9 cellular contexts compared by ENCODE assay signal in the genomic region with DNA sequence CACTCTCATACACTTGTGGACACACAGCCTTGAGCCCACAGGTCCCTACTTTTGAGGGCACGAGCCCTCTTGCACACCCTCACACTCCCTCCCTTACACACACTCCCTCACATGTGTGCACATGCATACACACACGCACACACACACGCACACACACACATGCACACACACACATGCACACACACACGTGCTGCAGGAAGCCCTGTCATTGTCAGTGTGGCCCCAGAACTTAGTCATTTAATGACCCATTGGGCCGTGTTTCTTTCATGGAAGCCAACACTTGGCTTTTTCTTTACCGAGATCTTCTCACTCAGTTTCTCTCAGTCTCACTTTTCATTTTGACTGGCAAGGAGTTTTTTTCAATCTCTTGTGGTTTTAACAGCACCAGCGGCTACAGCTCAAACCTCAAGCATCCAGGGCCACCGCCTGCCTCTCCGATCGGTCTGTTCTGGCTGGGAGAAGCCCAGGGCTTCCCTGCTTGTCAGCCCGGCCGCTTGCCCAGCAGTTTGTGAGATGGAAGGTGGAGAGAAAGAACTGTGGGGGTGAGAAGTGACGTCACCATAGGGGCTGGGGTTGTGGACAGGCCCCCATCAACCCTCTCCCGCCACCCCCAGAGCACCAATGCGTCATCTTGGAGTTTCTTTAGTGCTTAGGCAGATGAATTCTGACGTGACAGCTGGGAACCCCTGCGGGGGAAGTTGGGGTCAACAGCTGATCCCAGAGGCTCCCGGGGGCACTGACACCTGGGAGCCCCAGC. TPM values are rescaled to one million over a fixed set of nuclear protein-coding genes. Genes with fewer than 3 reads are reported as not detected.
A peak's percentile ranks its signal among the peaks of the same experiment; 100 is the strongest.
DNase-seq lines count a peak whose midpoint lies in the region; ATAC-seq and TF ChIP-seq lines count a peak whose summit lies in the region.
"Had no signal": no experiment of that assay in that cellular context is flagged by ENCODE, and none has a peak within 500 bp of the region (broad histone marks: within the 10 kb centered on the region; RNA-seq: fewer than 3 reads in every experiment).

No MANE protein-coding gene starts in this region.

- no peaks in the 10 kb centered on the region for H3K79me1 ChIP-seq in H9 (ENCODE audit: insufficient read depth, low read depth, low read length, poor library complexity, severe bottlenecking)

- H3K9me3 ChIP-seq in naive thymus-derived CD4-positive, alpha-beta T cell (ENCODE audit: control insufficient read depth in 2 of 3, low read length in 3 of 3), result no peaks in the 10 kb centered on the region
- H3K9me3 ChIP-seq in H9 (ENCODE audit: control insufficient read depth, low read depth, low read length), result no peaks in the 10 kb centered on the region
- H3K9me3 ChIP-seq in body of pancreas, result no peaks in the 10 kb centered on the region

- H3K4me1 Mint-ChIP-seq in naive thymus-derived CD4-positive, alpha-beta T cell, result peaks cover 0 to 19% (median 0%) of the 10 kb centered on the region in 7 donors
- H3K4me1 Mint-ChIP-seq in H9, result peaks cover 12% of the 10 kb centered on the region in 2 experiments

- no peak overlapping the region for H4K8ac ChIP-seq in H9 (replicated peaks; ENCODE audit: insufficient read length, low read depth, low read length)

- POLR2A ChIA-PET in naive thymus-derived CD4-positive, alpha-beta T cell (lab: Charles Lee), result no interaction called here

- H3K14ac ChIP-seq in H9 (ENCODE audit: insufficient read depth, low read length), result no peak overlapping the region

- TF ChIP-seq CTCF in GM13977 (IDR thresholded peaks at IDR 0.05; ENCODE audit: extremely low read depth, insufficient read depth, missing control alignments), result no peak
- TF ChIP-seq CTCF in H9 (conservative IDR thresholded peaks at IDR 0.05), result no peak
- TF ChIP-seq CTCF in body of pancreas (IDR thresholded peaks at IDR 0.05), result no peak

- no peaks in the 10 kb centered on the region for H3K9me3 Mint-ChIP-seq in naive thymus-derived CD4-positive, alpha-beta T cell
- peaks cover 0 to 7% of the 10 kb centered on the region in 2 experiments; a peak in 2 of 5 replicates for H3K9me3 Mint-ChIP-seq in H9
- H3K9me3 Mint-ChIP-seq: dendritic cell treated with granulocyte-macrophage colony-stimulating factor and Interleukin-4, amounts not matched to agents 40 ng/mL and 50 ng/mL, for 4 days had no signal

- H3K36me3 ChIP-seq in naive thymus-derived CD4-positive, alpha-beta T cell (ENCODE audit: control insufficient read depth in 2 of 3, insufficient read depth in 3 of 3, low read length in 3 of 3), result no peaks in the 10 kb centered on the region
- H3K36me3 ChIP-seq in body of pancreas (replicated peaks in 1 of 2; ENCODE audit: insufficient read depth in 1 of 2, low read depth in 2 of 2), result no peaks in the 10 kb centered on the region

- no peak overlapping the region for H3K27ac ChIP-seq in naive thymus-derived CD4-positive, alpha-beta T cell (ENCODE audit: low read depth, low read length)
- H3K27ac ChIP-seq in H9 (ENCODE audit: insufficient read length, low read depth, low read length) (no peak overlapping the region), body of pancreas (no peak overlapping the region)

- no peak overlapping the region for H3T11ph ChIP-seq in H9 (ENCODE audit: low read length)

- H3K4me3 ChIP-seq in naive thymus-derived CD4-positive, alpha-beta T cell (ENCODE audit: low read length), result peak overlapping the region; percentile 39
- H3K4me3 ChIP-seq in body of pancreas, result no peak overlapping the region

- peak; percentile 77 for DNase-seq in GM13977 (ENCODE audit: low spot score)
- peak; percentile 24 for DNase-seq in activated CD4-positive, CD25-positive, alpha-beta regulatory T cell treated with anti-CD3 and anti-CD28 coated beads, Interleukin-2, amount 50 U/mL, for 16 hours (ENCODE audit: low read depth, low spot score)
- DNase-seq in naive thymus-derived CD4-positive, alpha-beta T cell, result peak in 4 of 9 donors; percentile 6 to 76 (median 20)
- DNase-seq in H9, result no peak
- no peak for DNase-seq in NCI-H2107 treated with DMSO at 0.1 percent for 48 hours (lab: John Stamatoyannopoulos, UW; ENCODE audit: unreplicated experiment)
- no peak for DNase-seq in SHP77 (lab: John Stamatoyannopoulos, UW)
- no peak for DNase-seq in body of pancreas

- no peak overlapping the region for H3K18ac ChIP-seq in H9 (ENCODE audit: insufficient read length, low read depth, low read length)

- H2BK12ac ChIP-seq in H9 (ENCODE audit: insufficient read length, low read depth, low read length), result no peak overlapping the region

- no peak overlapping the region for H3K4ac ChIP-seq in H9 (ENCODE audit: low read depth, low read length)

- in situ Hi-C loops in GM13977 (cut with MboI; ENCODE audit: low pct_unique_long_range_greater_than_20kb, low sequenced_read_pairs, unreplicated experiment), result no loop called here

- peaks cover 0 to 2% (median 0%) of the 10 kb centered on the region in 5 donors for H3K27me3 Mint-ChIP-seq in naive thymus-derived CD4-positive, alpha-beta T cell
- H3K27me3 Mint-ChIP-seq in H9 (ENCODE audit: low read depth), result peaks cover 9% of the 10 kb centered on the region
- H3K27me3 Mint-ChIP-seq: dendritic cell treated with granulocyte-macrophage colony-stimulating factor and Interleukin-4, amounts not matched to agents 40 ng/mL and 50 ng/mL, for 4 days had no signal

- no peaks in the 10 kb centered on the region for H3K79me2 ChIP-seq in H9 (ENCODE audit: insufficient read depth, low read length)

- no peaks in the 10 kb centered on the region for H3K27me3 ChIP-seq in naive thymus-derived CD4-positive, alpha-beta T cell (ENCODE audit: control insufficient read depth in 2 of 2, insufficient read depth in 2 of 2, low read length in 2 of 2)
- H3K27me3 ChIP-seq in H9 (ENCODE audit: insufficient read depth, low read length) (no peaks in the 10 kb centered on the region), body of pancreas (no peaks in the 10 kb centered on the region)

- H2BK20ac ChIP-seq in H9 (ENCODE audit: low read depth, low read length, poor library complexity, severe bottlenecking), result no peak overlapping the region

- H2BK15ac ChIP-seq in H9 (ENCODE audit: low read depth, low read length), result no peak overlapping the region

- no peak overlapping the region for H3K9ac ChIP-seq in H9 (ENCODE audit: extremely low read depth, insufficient read length, low read length)

- no peak overlapping the region for H4K5ac ChIP-seq in H9 (ENCODE audit: insufficient read length, low read depth, low read length)

- no peak overlapping the region for H2BK120ac ChIP-seq in H9 (ENCODE audit: low read depth, low read length, poor library complexity, severe bottlenecking)

- H2BK5ac ChIP-seq in H9 (ENCODE audit: insufficient read length, low read length), result no peak overlapping the region

- CTCF ChIA-PET in naive thymus-derived CD4-positive, alpha-beta T cell (lab: Charles Lee), result no interaction called here

- no peak overlapping the region for H2AK5ac ChIP-seq in H9 (ENCODE audit: insufficient read length, low read length)

- no peak overlapping the region for H3K4me2 ChIP-seq in H9 (ENCODE audit: insufficient read depth, insufficient read length, low read length)

- no peaks in the 10 kb centered on the region for H4K20me1 ChIP-seq in H9 (ENCODE audit: control insufficient read depth, insufficient read depth, insufficient read length)

- H3K23me2 ChIP-seq in H9 (ENCODE audit: insufficient read length, low read depth, low read length, poor library complexity, severe bottlenecking), result no peaks in the 10 kb centered on the region

- no peak overlapping the region for H3K4me3 Mint-ChIP-seq in naive thymus-derived CD4-positive, alpha-beta T cell
- no peak overlapping the region for H3K4me3 Mint-ChIP-seq in H9
- H3K4me3 Mint-ChIP-seq: dendritic cell treated with granulocyte-macrophage colony-stimulating factor and Interleukin-4, amounts not matched to agents 40 ng/mL and 50 ng/mL, for 4 days had no signal

- no peak overlapping the region for H2AFZ ChIP-seq in H9 (ENCODE audit: low read length)

- intact Hi-C loops in naive thymus-derived CD4-positive, alpha-beta T cell (cut with micrococcal nuclease), result loop anchor here in 1 of 2 donors (1.0 to 2.0 kb wide), 2 partner anchors 21 to 28 kb away; a partner anchor contains a TSS
- intact Hi-C loops in body of pancreas (cut with DNase I), result no loop called here

- H3K56ac ChIP-seq in H9 (ENCODE audit: insufficient read length, low read depth, low read length), result no peak overlapping the region

- H3K27ac Mint-ChIP-seq in naive thymus-derived CD4-positive, alpha-beta T cell, result no peak overlapping the region
- H3K27ac Mint-ChIP-seq in H9, result no peak overlapping the region
- H3K27ac Mint-ChIP-seq: dendritic cell treated with granulocyte-macrophage colony-stimulating factor and Interleukin-4, amounts not matched to agents 40 ng/mL and 50 ng/mL, for 4 days had no signal

- H3K23ac ChIP-seq in H9 (ENCODE audit: insufficient read length, low read depth, low read length), result no peak overlapping the region

- H3K36me3 Mint-ChIP-seq in naive thymus-derived CD4-positive, alpha-beta T cell, result no peaks in the 10 kb centered on the region
- H3K36me3 Mint-ChIP-seq in H9 (ENCODE audit: insufficient read depth in 1 of 3, low read depth in 3 of 3), result no peaks in the 10 kb centered on the region; a peak in 1 of 7 replicates

- peak; percentile 37 for ATAC-seq in HG02610 (IDR thresholded peaks at IDR 0.05; ENCODE audit: unreplicated experiment)
- ATAC-seq in naive thymus-derived CD4-positive, alpha-beta T cell, result peak; percentile 60
- no peak for ATAC-seq in body of pancreas

- H3K4me1 ChIP-seq in naive thymus-derived CD4-positive, alpha-beta T cell (ENCODE audit: control insufficient read depth in 2 of 2, insufficient read depth in 2 of 2, low read length in 2 of 2), result peaks cover 9 to 18% of the 10 kb centered on the region in 2 donors
- H3K4me1 ChIP-seq in H9 (ENCODE audit: insufficient read depth, low read length) (no peaks in the 10 kb centered on the region), body of pancreas (no peaks in the 10 kb centered on the region)

- no peak for TF ChIP-seq POLR2A in body of pancreas (IDR thresholded peaks at IDR 0.05)

- no peak overlapping the region for H4K91ac ChIP-seq in H9 (ENCODE audit: insufficient read length, low read depth, low read length)

- no CpG with 5 or more reads among the region's 18 CpGs for WGBS in H9 (ENCODE audit: extremely low coverage, insufficient read length, low lambda C conversion rate)
- WGBS in body of pancreas, 2 donors, result 46 to 47% methylated on average over 12 to 18 of the region's 18 CpGs

RNA-seq across cellular contexts. Expression of a gene that starts 15.8 kb away (rescaled TPM):
- 10 to 100 TPM in 1 of 5 experiments, 1 to 10 TPM in 1, under 1 TPM in 1, not detected in 2; 0.56 to 29.3 (median 4.0) TPM for total RNA-seq in naive thymus-derived CD4-positive, alpha-beta T cell
- not detected for polyA plus RNA-seq in naive thymus-derived CD4-positive, alpha-beta T cell
- 2.9 and 3.2 TPM in 2 replicates for total RNA-seq in H9 (2021)
- total RNA-seq in body of pancreas, result not detected

RNA-seq across cellular contexts. Expression of a gene that starts 28.0 kb away (rescaled TPM):
- total RNA-seq in naive thymus-derived CD4-positive, alpha-beta T cell, result 10 to 100 TPM; 23.7 to 87.7 (median 34.1) TPM
- polyA plus RNA-seq in naive thymus-derived CD4-positive, alpha-beta T cell, result 10 to 100 TPM; 19.2 to 26.5 TPM
- total RNA-seq in H9 (2021), result 52.3 and 54.1 TPM in 2 replicates
- total RNA-seq in body of pancreas, result 10 to 100 TPM; 23.7 to 25.9 TPM

Comparison
In these comparisons a context has a peak if more than half of its experiments do, and no peak if none do; other contexts are left out.
1. DNase-seq: peak in GM13977 (single experiment) and activated CD4-positive, CD25-positive, alpha-beta regulatory T cell treated with anti-CD3 and anti-CD28 coated beads, Interleukin-2, amount 50 U/mL, for 16 hours (single experiment); none in H9 (single experiment), NCI-H2107 treated with DMSO at 0.1 percent for 48 hours (single experiment), SHP77 (0 of 2) and body of pancreas (0 of 4).